ENCODE assay signal across 8 cellular contexts in the genomic region with DNA sequence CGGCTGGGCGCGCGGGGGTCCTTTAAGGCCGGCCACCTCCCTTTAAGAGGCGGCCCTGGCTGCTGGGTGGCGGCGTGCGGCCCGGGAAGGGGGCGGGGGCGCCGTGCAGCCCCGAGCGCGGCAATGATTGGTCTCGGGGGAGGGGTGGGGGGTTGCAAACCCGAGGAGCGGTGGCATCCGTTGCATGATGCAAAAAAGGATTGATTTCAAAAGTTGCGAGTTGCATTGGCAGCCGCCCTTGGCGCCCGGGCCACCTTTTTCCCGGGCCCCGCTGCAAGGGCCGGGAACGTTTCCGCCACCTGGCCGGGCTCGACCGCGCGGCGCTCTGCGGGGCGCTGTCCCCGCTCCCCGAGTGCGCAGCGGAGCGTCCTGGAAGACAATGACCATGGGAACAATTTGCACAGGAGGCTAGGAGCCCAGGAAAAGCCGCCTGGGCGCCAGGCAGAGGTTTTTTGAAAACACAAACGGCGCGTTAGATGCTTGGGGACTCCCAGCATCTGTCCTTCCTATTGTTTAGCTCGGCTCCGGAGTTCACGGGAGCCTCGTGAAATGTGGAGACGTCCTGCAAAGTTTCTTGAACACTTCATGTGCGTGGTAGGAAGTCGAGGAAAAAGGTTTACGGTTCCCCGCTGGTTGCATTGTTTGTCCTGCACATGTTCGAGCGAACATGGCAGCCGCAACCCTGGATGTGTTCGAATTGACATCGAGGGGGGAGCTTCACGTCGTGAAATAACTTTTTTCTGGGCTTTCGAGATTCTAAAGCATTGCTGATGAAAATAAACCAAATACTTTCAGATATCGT. TPM values are rescaled to one million over a fixed set of nuclear protein-coding genes. Genes with fewer than 3 reads are reported as not detected.
DNase-seq lines count a peak whose midpoint lies in the region; ATAC-seq and TF ChIP-seq lines count a peak whose summit lies in the region.

A gene with protein sequence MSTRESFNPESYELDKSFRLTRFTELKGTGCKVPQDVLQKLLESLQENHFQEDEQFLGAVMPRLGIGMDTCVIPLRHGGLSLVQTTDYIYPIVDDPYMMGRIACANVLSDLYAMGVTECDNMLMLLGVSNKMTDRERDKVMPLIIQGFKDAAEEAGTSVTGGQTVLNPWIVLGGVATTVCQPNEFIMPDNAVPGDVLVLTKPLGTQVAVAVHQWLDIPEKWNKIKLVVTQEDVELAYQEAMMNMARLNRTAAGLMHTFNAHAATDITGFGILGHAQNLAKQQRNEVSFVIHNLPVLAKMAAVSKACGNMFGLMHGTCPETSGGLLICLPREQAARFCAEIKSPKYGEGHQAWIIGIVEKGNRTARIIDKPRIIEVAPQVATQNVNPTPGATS (minus strand): TSS at position 78 of the 802 bp plus-strand sequence. CDS start 3,343 bp downstream, outside the sequence.

- POLR2A ChIA-PET in activated CD4-positive, alpha-beta T cell treated with anti-CD3 and anti-CD28 coated beads for 36 hours (lab: Charles Lee) = interaction anchor here (1.0 kb wide), 1 partner anchor 837 kb away, joined by 3 read pairs; no protein-coding TSS in a partner anchor

- intact Hi-C loops in activated CD4-positive, alpha-beta T cell treated with anti-CD3 and anti-CD28 coated beads for 36 hours (cut with DNase I, micrococcal nuclease) = loop anchor here (1.0 to 10.0 kb wide), 6 partner anchors 46 to 1606 kb away; a partner anchor contains a TSS

- H3K4me1 Mint-ChIP-seq in activated CD4-positive, alpha-beta T cell treated with anti-CD3 and anti-CD28 coated beads for 36 hours = peaks cover 57% of the 10 kb centered on the region

- ATAC-seq in GM18505 (IDR thresholded peaks at IDR 0.05; ENCODE audit: unreplicated experiment) = peak; percentile 52
- ATAC-seq in HG02970 (IDR thresholded peaks at IDR 0.05; ENCODE audit: low FRiP score, unreplicated experiment) = peak; percentile 51
- peak; percentile 77 for ATAC-seq in activated CD4-positive, alpha-beta T cell treated with anti-CD3 and anti-CD28 coated beads for 36 hours

- H3K4me3 Mint-ChIP-seq in activated CD4-positive, alpha-beta T cell treated with anti-CD3 and anti-CD28 coated beads for 36 hours = peak within 1 kb of the TSS; percentile 87

- H3K27me3 ChIP-seq in layer of hippocampus (ENCODE audit: control insufficient read depth, insufficient read depth, low read length) = peaks cover 3% of the 10 kb centered on the region

- peaks cover 26% of the 10 kb centered on the region for H3K36me3 Mint-ChIP-seq in activated CD4-positive, alpha-beta T cell treated with anti-CD3 and anti-CD28 coated beads for 36 hours (ENCODE audit: low read depth)

- no peaks in the 10 kb centered on the region for H3K9me3 Mint-ChIP-seq in activated CD4-positive, alpha-beta T cell treated with anti-CD3 and anti-CD28 coated beads for 36 hours (ENCODE audit: low read depth)

- H3K27ac ChIP-seq in cingulate gyrus (ENCODE audit: low read depth, low read length) (peak within 1 kb of the TSS; percentile 81), layer of hippocampus (ENCODE audit: low read depth, low read length) (peak within 1 kb of the TSS; percentile 85)

- no peaks in the 10 kb centered on the region for H3K27me3 Mint-ChIP-seq in activated CD4-positive, alpha-beta T cell treated with anti-CD3 and anti-CD28 coated beads for 36 hours

- CTCF ChIA-PET in activated CD4-positive, alpha-beta T cell treated with anti-CD3 and anti-CD28 coated beads for 36 hours (lab: Charles Lee) = interaction anchor here (0.8 kb wide), 1 partner anchor 9 kb away, joined by 3 read pairs; no protein-coding TSS in a partner anchor

- DNase-seq in A172 (ENCODE audit: low spot score) (peak; percentile 63), NCI-H226 (peak; percentile 32)
- peak; percentile 93 for DNase-seq in activated CD4-positive, alpha-beta T cell treated with anti-CD3 and anti-CD28 coated beads for 36 hours
- DNase-seq in stimulated activated CD4-positive, alpha-beta T cell treated with anti-CD3 and anti-CD28 coated beads, Interleukin-1b, Interleukin-23, amount 100 ng/mL, for 4 hours (ENCODE audit: low read depth in 2 of 2) = peak; percentile 62 to 78

- TF ChIP-seq POLR2A in GM18505 (IDR thresholded peaks at IDR 0.05; ENCODE audit: borderline replicate concordance, extremely low read depth, insufficient read depth, insufficient read length) = peak; percentile 40

- H3K27ac Mint-ChIP-seq in activated CD4-positive, alpha-beta T cell treated with anti-CD3 and anti-CD28 coated beads for 36 hours = peak within 1 kb of the TSS; percentile 95

RNA-seq across cellular contexts. Expression of the gene that starts here (rescaled TPM):
- total RNA-seq in A172 (2014; rRNA removed; shearing (Covaris generic)) = 58.6 and 80.2 TPM in 2 replicates
- total RNA-seq in activated CD4-positive, alpha-beta T cell treated with anti-CD3 and anti-CD28 coated beads for 36 hours = 10 to 100 TPM; 74.5 to 74.7 TPM

Comparison
In these comparisons a context has a peak if more than half of its experiments do, and no peak if none do; other contexts are left out.
1. Peak in every context shown above with its lines: DNase-seq, ATAC-seq and H3K27ac ChIP-seq.
2. DNase-seq: peak in every context shown above with its lines; median percentile 93 in activated CD4-positive, alpha-beta T cell treated with anti-CD3 and anti-CD28 coated beads for 36 hours; 70 in stimulated activated CD4-positive, alpha-beta T cell treated with anti-CD3 and anti-CD28 coated beads, Interleukin-1b, Interleukin-23, amount 100 ng/mL, for 4 hours; 63 in A172; 32 in NCI-H226.